Comparison of ENCODE assay signal across 28 cellular contexts in genomic region chr1:187469836-187470235, GRCh38.
"Had no signal": no experiment of that assay in that cellular context is flagged by ENCODE, and none has a peak within 500 bp of the region (broad histone marks: within the 10 kb centered on the region; RNA-seq: fewer than 3 reads in every experiment).

No MANE protein-coding gene starts in this region.

- H3K4me3 Mint-ChIP-seq: immature natural killer cell; naive thymus-derived CD8-positive, alpha-beta T cell; nephron progenitor cell; stimulated activated memory B cell treated with anti-CD40 and anti-IgM and Interleukin-4, amounts not matched to agents 10 μg/mL and 1 μg/mL and 100 μg/mL, for 72 hours; type B pancreatic cell had no signal

- H3K4me2 ChIP-seq: hepatocyte had no signal

- H3K9me3 Mint-ChIP-seq: stimulated activated memory B cell treated with anti-CD40 and anti-IgM and Interleukin-4, amounts not matched to agents 10 μg/mL and 1 μg/mL and 100 μg/mL, for 72 hours had no signal

- H3K27me3 ChIP-seq: foreskin keratinocyte, gastroesophageal sphincter, heart left ventricle, hepatocyte, ovary, spleen, testis, tibial artery had no signal

- H3K36me3 ChIP-seq: gastroesophageal sphincter, heart left ventricle, left ventricle myocardium inferior, lower lobe of right lung, ovary, spleen, tibial artery had no signal

- H3K4me1 Mint-ChIP-seq: immature natural killer cell; naive thymus-derived CD8-positive, alpha-beta T cell; nephron progenitor cell; stimulated activated memory B cell treated with anti-CD40 and anti-IgM and Interleukin-4, amounts not matched to agents 10 μg/mL and 1 μg/mL and 100 μg/mL, for 72 hours had no signal

- H3K4me1 ChIP-seq: foreskin keratinocyte, gastroesophageal sphincter, heart left ventricle, left ventricle myocardium inferior, lower lobe of right lung, psoas muscle, spleen, testis, tibial artery had no signal

- ATAC-seq: foreskin keratinocyte; gastroesophageal sphincter; heart left ventricle; left colon; lower lobe of right lung; naive thymus-derived CD8-positive, alpha-beta T cell; psoas muscle; right cardiac atrium; stimulated activated memory B cell treated with anti-CD40 and anti-IgM and Interleukin-4, amounts not matched to agents 10 μg/mL and 1 μg/mL and 100 μg/mL, for 72 hours; stimulated activated naive CD8-positive, alpha-beta T cell treated with anti-CD3 and anti-CD28 coated beads, Interleukin-15, Interleukin-2, amounts not matched to agents 100 U/mL and 50 U/mL, for 24 hours had no signal

- H3K9me3 ChIP-seq: ovary, testis had no signal

- H3K4me3 ChIP-seq: dorsolateral prefrontal cortex, gastroesophageal sphincter, heart left ventricle, hepatocyte, left ventricle myocardium inferior, lower lobe of right lung, ovary, psoas muscle, skin epidermis, spleen, testis, tibial artery had no signal

- H3K36me3 Mint-ChIP-seq: stimulated activated memory B cell treated with anti-CD40 and anti-IgM and Interleukin-4, amounts not matched to agents 10 μg/mL and 1 μg/mL and 100 μg/mL, for 72 hours; type B pancreatic cell had no signal

- H2AFZ ChIP-seq: hepatocyte had no signal

- H3K27ac Mint-ChIP-seq: immature natural killer cell; naive thymus-derived CD8-positive, alpha-beta T cell; nephron progenitor cell; stimulated activated memory B cell treated with anti-CD40 and anti-IgM and Interleukin-4, amounts not matched to agents 10 μg/mL and 1 μg/mL and 100 μg/mL, for 72 hours; type B pancreatic cell had no signal

- DNase-seq: dorsolateral prefrontal cortex; effector CD4-positive, alpha-beta T cell; foreskin keratinocyte; heart left ventricle; immature natural killer cell; islet precursor cell; kidney glomerular epithelial cell; left colon; left ventricle myocardium inferior; lower lobe of right lung; naive thymus-derived CD8-positive, alpha-beta T cell; nephron progenitor cell; occipital lobe; ovary; posterior cingulate gyrus; psoas muscle; right cardiac atrium; spleen; stimulated activated CD4-positive, alpha-beta T cell treated with anti-CD3 and anti-CD28 coated beads, Interleukin-4, amount 100 ng/mL, for 4 hours; stimulated activated naive CD8-positive, alpha-beta T cell treated with anti-CD3 and anti-CD28 coated beads, Interleukin-15, Interleukin-2, amounts not matched to agents 100 U/mL and 50 U/mL, for 24 hours; substantia nigra; testis; tibial artery had no signal

- H3K27me3 Mint-ChIP-seq: naive thymus-derived CD8-positive, alpha-beta T cell; stimulated activated memory B cell treated with anti-CD40 and anti-IgM and Interleukin-4, amounts not matched to agents 10 μg/mL and 1 μg/mL and 100 μg/mL, for 72 hours; type B pancreatic cell had no signal

- H3K79me2 ChIP-seq: hepatocyte had no signal

- H3K27ac ChIP-seq: dorsolateral prefrontal cortex, foreskin keratinocyte, gastroesophageal sphincter, heart left ventricle, hepatocyte, left ventricle myocardium inferior, lower lobe of right lung, ovary, psoas muscle, skin epidermis, spleen, testis, tibial artery had no signal
